8 cellular contexts compared by ENCODE assay signal in the genomic region with DNA sequence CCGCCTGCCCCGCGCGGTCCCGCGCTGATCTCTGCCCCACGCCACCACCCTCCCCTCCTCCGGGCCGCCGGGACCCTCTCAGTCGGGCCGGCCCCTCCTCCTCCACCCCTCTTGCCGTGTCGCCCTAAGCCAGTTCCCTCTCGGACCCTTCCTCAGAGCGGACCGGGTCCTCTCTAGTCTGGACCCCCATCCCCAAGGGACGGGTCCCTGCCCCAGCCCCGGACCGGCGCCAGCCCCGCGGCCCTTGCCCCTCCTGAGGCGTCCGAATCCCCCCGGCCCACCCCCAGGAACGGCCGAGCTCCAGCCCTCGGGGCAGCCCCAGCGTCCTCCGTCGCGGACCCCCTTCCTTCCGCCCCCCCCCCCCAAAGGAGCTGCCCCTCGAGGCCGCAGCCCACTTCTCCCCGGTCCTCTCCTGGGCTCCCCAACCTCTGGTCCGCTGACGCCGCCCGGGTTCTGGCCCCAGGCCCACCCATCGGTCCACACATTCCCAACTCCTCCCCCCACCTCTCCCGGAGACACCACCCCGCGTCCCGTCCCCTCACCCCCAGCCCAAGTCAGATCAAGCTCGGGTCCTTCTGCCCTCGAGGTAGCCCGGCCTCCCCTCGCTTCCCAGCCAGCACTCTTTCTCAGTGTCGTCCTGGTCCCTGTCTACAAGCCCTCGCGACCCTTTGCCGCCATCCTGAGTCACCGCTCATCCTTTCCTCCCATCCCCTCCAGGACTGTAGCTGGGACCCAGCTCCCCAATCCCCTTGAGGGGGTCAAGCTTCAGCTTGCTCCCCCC. TPM values are rescaled to one million over a fixed set of nuclear protein-coding genes. Genes with fewer than 3 reads are reported as not detected.
DNase-seq lines count a peak whose midpoint lies in the region; ATAC-seq, FAIRE-seq and TF ChIP-seq lines count a peak whose summit lies in the region.

No MANE protein-coding gene starts in this region.

- peak; percentile 69 for ATAC-seq in HepG2

- TF ChIP-seq CTCF in bronchial epithelial cell (IDR thresholded peaks at IDR 0.05; ENCODE audit: insufficient read depth, low read length, severe bottlenecking) (no peak), HepG2 (CRISPR knock-in tag; IDR thresholded peaks at IDR 0.05) (no peak), thyroid gland (IDR thresholded peaks at IDR 0.05) (no peak)

- no peak overlapping the region for H2AFZ ChIP-seq in HepG2 (ENCODE audit: low read length)

- CTCF ChIA-PET in HepG2 (lab: Yijun Ruan, JAX; ENCODE audit: low intra/inter-chr PET ratio, low total read pairs) = no interaction called here

- no peaks in the 10 kb centered on the region for H4K20me1 ChIP-seq in HepG2 (ENCODE audit: insufficient read depth, low read length)

- DNase-seq in GM03348 (ENCODE audit: low spot score) (peak; percentile 10), NAMALWA (ENCODE audit: low spot score) (peak; percentile 5), bronchial epithelial cell (ENCODE audit: low read depth) (no peak), HepG2 (ENCODE audit: low spot score) (no peak), thyroid gland (peak in 1 of 2 donors; percentile 17), NCI-H187 treated with DMSO at 0.1 percent for 48 hours (lab: John Stamatoyannopoulos, UW) (no peak), erythroblast (lab: John Stamatoyannopoulos, UW) (no peak)
- DNase-seq in stimulated activated CD4-positive, alpha-beta T cell treated with anti-CD3 and anti-CD28 coated beads, Interleukin-2, amount 100 ng/mL, for 48 hours = no peak

- TF ChIP-seq POLR2A in HepG2 (IDR thresholded peaks at IDR 0.05; ENCODE audit: insufficient read depth in 1 of 2, low read depth in 2 of 2, low read length in 2 of 2) (no peak), thyroid gland (IDR thresholded peaks at IDR 0.05) (no peak), erythroblast (IDR thresholded peaks at IDR 0.05; ENCODE audit: low read length) (no peak)

- H3K27me3 ChIP-seq in bronchial epithelial cell (ENCODE audit: control insufficient read depth, insufficient read depth, low read length) (no peaks in the 10 kb centered on the region), HepG2 (ENCODE audit: control insufficient read depth in 1 of 2, insufficient read depth in 2 of 2, low read length in 2 of 2) (peaks cover 0 to 7% of the 10 kb centered on the region in 2 experiments; a peak in 3 of 5 replicates), thyroid gland (no peaks in the 10 kb centered on the region)

- no peak for TF ChIP-seq RAD21 in HepG2 (CRISPR knock-in tag; IDR thresholded peaks at IDR 0.05)

- peaks cover 11% of the 10 kb centered on the region for H3K79me2 ChIP-seq in HepG2 (ENCODE audit: insufficient read depth, low read length)

- H3K4me2 ChIP-seq in HepG2 (ENCODE audit: low read depth, low read length) = peak overlapping the region; percentile 78

- WGBS in HepG2 (ENCODE audit: low lambda C conversion rate) = 1% methylated on average over 29 of the region's 55 CpGs
- WGBS in thyroid gland, 2 donors = 2% methylated on average over 39 to 40 of the region's 55 CpGs

- TF ChIP-seq EP300 in HepG2 (IDR thresholded peaks at IDR 0.05; ENCODE audit: low read depth in 2 of 2, low read length in 2 of 2) = no peak
- no peak for TF ChIP-seq EP300 in HepG2 (CRISPR knock-in tag; IDR thresholded peaks at IDR 0.05; ENCODE audit: borderline replicate concordance)

- peak overlapping the region; percentile 61; the same call in 1 of the 2 replicates for H3K9ac ChIP-seq in HepG2 (ENCODE audit: insufficient read depth, low read depth, low read length)

- H3K36me3 ChIP-seq in bronchial epithelial cell (ENCODE audit: control insufficient read depth, insufficient read depth, low read length) (no peaks in the 10 kb centered on the region), HepG2 (replicated peaks in 1 of 2; ENCODE audit: control insufficient read depth in 1 of 2, insufficient read depth in 2 of 2, low read length in 2 of 2) (no peaks in the 10 kb centered on the region), thyroid gland (no peaks in the 10 kb centered on the region)

- H3K27ac ChIP-seq in HepG2 (ENCODE audit: extremely low read length, insufficient read depth, low read length) = peak overlapping the region; percentile 35
- no peak overlapping the region for H3K27ac ChIP-seq in thyroid gland

- no peak for FAIRE-seq in bronchial epithelial cell (lab: Jason Lieb, UNC)
- no peak for FAIRE-seq in HepG2 (lab: Jason Lieb, UNC)

- in situ Hi-C loops in HepG2 (cut with HindIII; ENCODE audit: extremely low pct_ligation_motif_present, low pct_unique_long_range_greater_than_20kb) = no loop called here

- peaks cover 52% of the 10 kb centered on the region for H3K4me1 ChIP-seq in HepG2 (ENCODE audit: insufficient read depth, low read length)
- peaks cover 12 to 13% of the 10 kb centered on the region in 2 donors for H3K4me1 ChIP-seq in thyroid gland

- H3K4me3 ChIP-seq in bronchial epithelial cell (ENCODE audit: low read depth, low read length) = peak overlapping the region; percentile 96
- peak overlapping the region; percentile 80 to 86 (median 84) for H3K4me3 ChIP-seq in HepG2 (replicated peaks in 1 of 3; ENCODE audit: insufficient read depth in 1 of 3, low read depth in 2 of 3, low read length in 3 of 3)
- H3K4me3 ChIP-seq in thyroid gland (replicated peaks in 1 of 3) = peak overlapping the region; percentile 45 to 62 (median 53)

- BruUV-seq in HepG2 (replicated peaks; lab: Mats Ljungman, UMichigan) = no TSS peak

- intact Hi-C loops in HepG2 (cut with micrococcal nuclease; ENCODE audit: unreplicated experiment) = no loop called here
- intact Hi-C loops in thyroid gland (cut with DNase I) = loop anchor here (5.0 kb wide), 1 partner anchor 48 kb away; the partner anchor contains the start of gene IFI27L2

- H3K9me3 ChIP-seq in HepG2 (ENCODE audit: low read length) = no peaks in the 10 kb centered on the region
- H3K9me3 ChIP-seq in thyroid gland = no peaks in the 10 kb centered on the region

- POLR2A ChIA-PET in HepG2 (lab: Yijun Ruan, JAX) = interaction anchor here (0.6 to 3.8 kb wide), 7 partner anchors 94 to 438 kb away, joined by 3 to 37 read pairs (median 5); partner anchors contain the start of genes DDX24, IFI27L1, SERPINA10 and SERPINA3

RNA-seq across cellular contexts. Expression of gene PPP4R4, which starts 0.7 kb away (rescaled TPM):
- total RNA-seq in bronchial epithelial cell (14.0 and 23.8 TPM in 2 replicates), HepG2 (2016; rRNA removed; fragmentation: Illumina TruSeq; extraction: Trizol) (19.8 and 21.2 TPM in 2 replicates), thyroid gland (10 to 100 TPM in 1 of 4 donors, 1 to 10 TPM in 1, under 1 TPM in 2; 0.45 to 16.2 (median 0.92) TPM)
- total RNA-seq in HepG2 (2016; cell fraction: cytosol; rRNA removed; fragmentation: Illumina TruSeq; extraction: Trizol; ENCODE audit: low read depth) = 11.0 and 11.2 TPM in 2 replicates
- total RNA-seq in HepG2 (2016; cell fraction: insoluble cytoplasmic fraction; rRNA removed; fragmentation: Illumina TruSeq; extraction: Trizol) = 18.6 and 21.8 TPM in 2 replicates
- total RNA-seq in HepG2 (2016; cell fraction: membrane; rRNA removed; fragmentation: Illumina TruSeq; extraction: Trizol) = 22.0 and 22.8 TPM in 2 replicates
- 30.3 and 33.4 TPM in 2 replicates for total RNA-seq in HepG2 (2016; cell fraction: nucleus; rRNA removed; fragmentation: Illumina TruSeq; extraction: Trizol)
- polyA plus RNA-seq in HepG2 (2011; rRNA removed) = 6.9 and 9.5 TPM in 2 replicates
- polyA plus RNA-seq in HepG2 (2011; cell fraction: cytosol; rRNA removed) = 3.2 and 4.3 TPM in 2 replicates
- polyA plus RNA-seq in HepG2 (2011; cell fraction: nucleus; rRNA removed) = 5.9 and 7.3 TPM in 2 replicates
- polyA plus RNA-seq in HepG2 (2012) = 6.4 and 9.4 TPM in 2 replicates
- polyA plus RNA-seq in HepG2 (2016; cell fraction: cytosol; fragmentation: Illumina TruSeq; extraction: Trizol; ENCODE audit: low read depth) = 9.3 and 13.3 TPM in 2 replicates
- polyA plus RNA-seq in HepG2 (2016; cell fraction: insoluble cytoplasmic fraction; fragmentation: Illumina TruSeq; extraction: Trizol; ENCODE audit: low read depth) = 20.1 and 21.1 TPM in 2 replicates
- polyA plus RNA-seq in HepG2 (2016; cell fraction: membrane; fragmentation: Illumina TruSeq; extraction: Trizol; ENCODE audit: low read depth) = 13.0 and 13.8 TPM in 2 replicates
- 21.4 and 24.0 TPM in 2 replicates for polyA plus RNA-seq in HepG2 (2016; cell fraction: nucleus; fragmentation: Illumina TruSeq; extraction: Trizol; ENCODE audit: insufficient read depth, low read depth)
- 22.1 TPM in 1 of 2 replicates, not detected in the other for polyA minus RNA-seq in HepG2 (2011; rRNA and poly(A)+ RNA removed; ENCODE audit: low replicate concordance)
- 3.2 and 7.4 TPM in 2 replicates for polyA minus RNA-seq in HepG2 (2011; cell fraction: cytosol; rRNA and poly(A)+ RNA removed)
- 49.6 and 60.8 TPM in 2 replicates for polyA minus RNA-seq in HepG2 (2011; cell fraction: nucleus; rRNA and poly(A)+ RNA removed)

RNA-seq across cellular contexts. Expression of gene IFI27L2, which starts 45.4 kb away (rescaled TPM):
- total RNA-seq in bronchial epithelial cell (44.5 and 124 TPM in 2 replicates), HepG2 (2016; rRNA removed; fragmentation: Illumina TruSeq; extraction: Trizol) (4.3 and 6.0 TPM in 2 replicates), thyroid gland (10 to 100 TPM in 2 of 4 donors, 1 to 10 TPM in 2; 7.8 to 97.8 (median 23.1) TPM)
- 2.5 and 3.2 TPM in 2 replicates for total RNA-seq in HepG2 (2016; cell fraction: cytosol; rRNA removed; fragmentation: Illumina TruSeq; extraction: Trizol; ENCODE audit: low read depth)
- 5.0 and 5.5 TPM in 2 replicates for total RNA-seq in HepG2 (2016; cell fraction: insoluble cytoplasmic fraction; rRNA removed; fragmentation: Illumina TruSeq; extraction: Trizol)
- total RNA-seq in HepG2 (2016; cell fraction: membrane; rRNA removed; fragmentation: Illumina TruSeq; extraction: Trizol) = 3.6 and 3.7 TPM in 2 replicates
- total RNA-seq in HepG2 (2016; cell fraction: nucleus; rRNA removed; fragmentation: Illumina TruSeq; extraction: Trizol) = 1.6 and 1.9 TPM in 2 replicates
- 4.8 and 6.9 TPM in 2 replicates for polyA plus RNA-seq in HepG2 (2011; rRNA removed)
- 9.7 and 10.5 TPM in 2 replicates for polyA plus RNA-seq in HepG2 (2011; cell fraction: cytosol; rRNA removed)
- 3.1 and 4.9 TPM in 2 replicates for polyA plus RNA-seq in HepG2 (2011; cell fraction: nucleus; rRNA removed)
- polyA plus RNA-seq in HepG2 (2012) = 2.3 and 4.8 TPM in 2 replicates
- polyA plus RNA-seq in HepG2 (2016; cell fraction: cytosol; fragmentation: Illumina TruSeq; extraction: Trizol; ENCODE audit: low read depth) = 3.7 and 4.6 TPM in 2 replicates
- polyA plus RNA-seq in HepG2 (2016; cell fraction: insoluble cytoplasmic fraction; fragmentation: Illumina TruSeq; extraction: Trizol; ENCODE audit: low read depth) = 6.3 and 6.5 TPM in 2 replicates
- polyA plus RNA-seq in HepG2 (2016; cell fraction: membrane; fragmentation: Illumina TruSeq; extraction: Trizol; ENCODE audit: low read depth) = 2.3 and 3.4 TPM in 2 replicates
- polyA plus RNA-seq in HepG2 (2016; cell fraction: nucleus; fragmentation: Illumina TruSeq; extraction: Trizol; ENCODE audit: insufficient read depth, low read depth) = 2.8 and 4.6 TPM in 2 replicates
- 1.5 and 6.0 TPM in 2 replicates for polyA minus RNA-seq in HepG2 (2011; rRNA and poly(A)+ RNA removed; ENCODE audit: low replicate concordance)
- not detected in 2 replicates for polyA minus RNA-seq in HepG2 (2011; cell fraction: cytosol; rRNA and poly(A)+ RNA removed)
- polyA minus RNA-seq in HepG2 (2011; cell fraction: nucleus; rRNA and poly(A)+ RNA removed) = 1.1 TPM in 1 of 2 replicates, not detected in the other

Comparison
In these comparisons a context has a peak if more than half of its experiments do, and no peak if none do; other contexts are left out.
1. DNase-seq: peak in GM03348 (single experiment) and NAMALWA (single experiment); none in bronchial epithelial cell (single experiment), HepG2 (single experiment), NCI-H187 treated with DMSO at 0.1 percent for 48 hours (single experiment), stimulated activated CD4-positive, alpha-beta T cell treated with anti-CD3 and anti-CD28 coated beads, Interleukin-2, amount 100 ng/mL, for 48 hours (0 of 2) and erythroblast (0 of 2).
2. Peak in every context shown above with its lines, with median percentiles within 50 percentile points of each other: H3K4me3 ChIP-seq.